ENCODE assay signal across 12 cellular contexts in genomic region chr17:2262146-2262587, GRCh38. TPM values are rescaled to one million over a fixed set of nuclear protein-coding genes. Genes with fewer than 3 reads are reported as not detected.
DNase-seq lines count a peak whose midpoint lies in the region; ATAC-seq and TF ChIP-seq lines count a peak whose summit lies in the region.
"Had no signal": no experiment of that assay in that cellular context is flagged by ENCODE, and none has a peak within 500 bp of the region (broad histone marks: within the 10 kb centered on the region; RNA-seq: fewer than 3 reads in every experiment).

No MANE protein-coding gene starts in this region.

- H3K27ac ChIP-seq in thoracic aorta: peak overlapping the region; percentile 20 to 55

- H3K27ac Mint-ChIP-seq in activated T-cell treated with anti-CD3 and anti-CD28 coated beads, Interleukin-2, amount 50 U/mL, for 72 hours: peak overlapping the region; percentile 96
- H3K27ac Mint-ChIP-seq in activated T-helper 1 cell treated with anti-CD3 and anti-CD28 coated beads, Interleukin-12 subunit alpha, Interleukin-12 subunit beta, Interleukin-2, Interleukin-4 antibody, amounts not matched to agents 30 ng/mL and 10 ng/mL and 1 ng/mL, durations not matched to agents 14 hours and 24 hours and 36 hours: peak overlapping the region; percentile 100

- ATAC-seq in activated T-cell treated with anti-CD3 and anti-CD28 coated beads, Interleukin-2, amount 50 U/mL, for 72 hours (replicated peaks in 1 of 2): no peak
- peak; percentile 56 for ATAC-seq in thoracic aorta (ENCODE audit: insufficient number of reproducible peaks, low FRiP score, low read depth)

- DNase-seq in activated T-cell treated with anti-CD3 and anti-CD28 coated beads, Interleukin-2, amount 50 U/mL, for 72 hours: no peak
- DNase-seq in activated T-cell treated with anti-CD3 and anti-CD28 coated beads, Interleukin-2, amount 50 U/mL, for 48 hours: no peak
- DNase-seq in activated T-helper 1 cell treated with anti-CD3 and anti-CD28 coated beads, Interleukin-12 subunit alpha, Interleukin-12 subunit beta, Interleukin-2, Interleukin-4 antibody, amounts not matched to agents 30 ng/mL and 10 ng/mL and 1 ng/mL, durations not matched to agents 14 hours and 24 hours and 36 hours (ENCODE audit: low spot score): no peak
- peak; percentile 75 for DNase-seq in fibroblast of villous mesenchyme (ENCODE audit: low read depth)
- DNase-seq in thoracic aorta (ENCODE audit: low spot score): no peak
- DNase-seq in NCI-H1092 treated with DMSO at 0.1 percent for 48 hours (lab: John Stamatoyannopoulos, UW): no peak
- DNase-seq in NCI-H774 (lab: John Stamatoyannopoulos, UW): no peak
- DNase-seq in NCI-H526 treated with DMSO at 0.1 percent for 48 hours (lab: John Stamatoyannopoulos, UW): no peak
- DNase-seq: C1 segment of cervical spinal cord, MV-4-11, posterior cingulate gyrus, SHP77 treated with DMSO at 0.1 percent for 48 hours had no signal

- H3K36me3 Mint-ChIP-seq in activated T-cell treated with anti-CD3 and anti-CD28 coated beads, Interleukin-2, amount 50 U/mL, for 72 hours (ENCODE audit: insufficient read depth in 2 of 2): peaks cover 3 to 11% of the 10 kb centered on the region in 2 donors
- peaks cover 24% of the 10 kb centered on the region for H3K36me3 Mint-ChIP-seq in activated T-helper 1 cell treated with anti-CD3 and anti-CD28 coated beads, Interleukin-12 subunit alpha, Interleukin-12 subunit beta, Interleukin-2, Interleukin-4 antibody, amounts not matched to agents 30 ng/mL and 10 ng/mL and 1 ng/mL, durations not matched to agents 14 hours and 24 hours and 36 hours (ENCODE audit: low read depth)

- TF ChIP-seq CTCF in fibroblast of villous mesenchyme (IDR thresholded peaks at IDR 0.05; ENCODE audit: insufficient read depth, low read depth, low read length) (no peak), thoracic aorta (IDR thresholded peaks at IDR 0.05) (no peak)

- no peaks in the 10 kb centered on the region for H3K27me3 ChIP-seq in thoracic aorta (replicated peaks; ENCODE audit: insufficient read depth)

- H3K27me3 Mint-ChIP-seq in activated T-cell treated with anti-CD3 and anti-CD28 coated beads, Interleukin-2, amount 50 U/mL, for 72 hours (ENCODE audit: low read depth): no peaks in the 10 kb centered on the region
- H3K27me3 Mint-ChIP-seq in activated T-helper 1 cell treated with anti-CD3 and anti-CD28 coated beads, Interleukin-12 subunit alpha, Interleukin-12 subunit beta, Interleukin-2, Interleukin-4 antibody, amounts not matched to agents 30 ng/mL and 10 ng/mL and 1 ng/mL, durations not matched to agents 14 hours and 24 hours and 36 hours (ENCODE audit: insufficient read depth): no peaks in the 10 kb centered on the region

- peak overlapping the region; percentile 67 to 94 for H3K4me3 Mint-ChIP-seq in activated T-cell treated with anti-CD3 and anti-CD28 coated beads, Interleukin-2, amount 50 U/mL, for 72 hours
- H3K4me3 Mint-ChIP-seq in activated T-helper 1 cell treated with anti-CD3 and anti-CD28 coated beads, Interleukin-12 subunit alpha, Interleukin-12 subunit beta, Interleukin-2, Interleukin-4 antibody, amounts not matched to agents 30 ng/mL and 10 ng/mL and 1 ng/mL, durations not matched to agents 14 hours and 24 hours and 36 hours: peak overlapping the region; percentile 49

- no peaks in the 10 kb centered on the region for H3K36me3 ChIP-seq in thoracic aorta

- H3K4me1 ChIP-seq in thoracic aorta (ENCODE audit: control insufficient read depth in 1 of 2, low read depth in 2 of 2): peaks cover 25 to 29% of the 10 kb centered on the region in 2 donors

- intact Hi-C loops in activated T-helper 1 cell treated with anti-CD3 and anti-CD28 coated beads, Interleukin-12 subunit alpha, Interleukin-12 subunit beta, Interleukin-2, Interleukin-4 antibody, amounts not matched to agents 30 ng/mL and 10 ng/mL and 1 ng/mL, durations not matched to agents 14 hours and 24 hours and 36 hours (cut with micrococcal nuclease): loop anchor here (5.0 to 10.0 kb wide), 3 partner anchors 65 to 357 kb away; no protein-coding TSS in a partner anchor

- no peaks in the 10 kb centered on the region for H3K9me3 Mint-ChIP-seq in activated T-cell treated with anti-CD3 and anti-CD28 coated beads, Interleukin-2, amount 50 U/mL, for 72 hours
- no peaks in the 10 kb centered on the region for H3K9me3 Mint-ChIP-seq in activated T-helper 1 cell treated with anti-CD3 and anti-CD28 coated beads, Interleukin-12 subunit alpha, Interleukin-12 subunit beta, Interleukin-2, Interleukin-4 antibody, amounts not matched to agents 30 ng/mL and 10 ng/mL and 1 ng/mL, durations not matched to agents 14 hours and 24 hours and 36 hours

- H3K4me1 Mint-ChIP-seq in activated T-cell treated with anti-CD3 and anti-CD28 coated beads, Interleukin-2, amount 50 U/mL, for 72 hours (ENCODE audit: low read depth): peaks cover 94% of the 10 kb centered on the region
- H3K4me1 Mint-ChIP-seq in activated T-helper 1 cell treated with anti-CD3 and anti-CD28 coated beads, Interleukin-12 subunit alpha, Interleukin-12 subunit beta, Interleukin-2, Interleukin-4 antibody, amounts not matched to agents 30 ng/mL and 10 ng/mL and 1 ng/mL, durations not matched to agents 14 hours and 24 hours and 36 hours (ENCODE audit: low read depth): peaks cover 88% of the 10 kb centered on the region

- H3K9me3 ChIP-seq in thoracic aorta: no peaks in the 10 kb centered on the region

- no peak overlapping the region for H3K4me3 ChIP-seq in fibroblast of villous mesenchyme (ENCODE audit: low read depth, low read length)
- no peak overlapping the region for H3K4me3 ChIP-seq in thoracic aorta

RNA-seq across cellular contexts. Expression of gene SMG6, which starts 41.4 kb away (rescaled TPM):
- 10 to 100 TPM; 47.3 to 54.1 TPM for total RNA-seq in activated T-cell treated with anti-CD3 and anti-CD28 coated beads, Interleukin-2, amount 50 U/mL, for 72 hours
- 35.3 and 39.5 TPM in 2 replicates for total RNA-seq in activated T-helper 1 cell treated with anti-CD3 and anti-CD28 coated beads, Interleukin-12 subunit alpha, Interleukin-12 subunit beta, Interleukin-2, Interleukin-4 antibody, amounts not matched to agents 30 ng/mL and 10 ng/mL and 1 ng/mL, durations not matched to agents 14 hours and 24 hours and 36 hours
- total RNA-seq in fibroblast of villous mesenchyme (50.5 and 60.6 TPM in 2 replicates), thoracic aorta (10 to 100 TPM; 33.2 to 82.9 TPM)

RNA-seq across cellular contexts. Expression of gene SRR, which starts 41.6 kb away (rescaled TPM):
- total RNA-seq in activated T-cell treated with anti-CD3 and anti-CD28 coated beads, Interleukin-2, amount 50 U/mL, for 72 hours: 10 to 100 TPM; 20.9 to 26.8 TPM
- 14.9 and 17.4 TPM in 2 replicates for total RNA-seq in activated T-helper 1 cell treated with anti-CD3 and anti-CD28 coated beads, Interleukin-12 subunit alpha, Interleukin-12 subunit beta, Interleukin-2, Interleukin-4 antibody, amounts not matched to agents 30 ng/mL and 10 ng/mL and 1 ng/mL, durations not matched to agents 14 hours and 24 hours and 36 hours
- total RNA-seq in fibroblast of villous mesenchyme (20.0 and 35.0 TPM in 2 replicates), thoracic aorta (10 to 100 TPM; 10.5 to 20.8 TPM)
